ENCODE assay signal across 6 cellular contexts in genomic region chr2:203229674-203230073, GRCh38. TPM values are rescaled to one million over a fixed set of nuclear protein-coding genes. Genes with fewer than 3 reads are reported as not detected.
A peak's percentile ranks its signal among the peaks of the same experiment; 100 is the strongest.
DNase-seq lines count a peak whose midpoint lies in the region; ATAC-seq, FAIRE-seq and TF ChIP-seq lines count a peak whose summit lies in the region.
"Not testable (repeated sequence)": the region's sequence is repeated elsewhere in the genome, so short reads cannot be mapped to it uniquely, and the experiment has no call there.

No MANE protein-coding gene starts in this region.

- peaks cover 13% of the 10 kb centered on the region for H3K9me3 Mint-ChIP-seq in nephron progenitor cell

- H3K9ac ChIP-seq in HepG2 (ENCODE audit: insufficient read depth, low read depth, low read length); trophoblast cell (ENCODE audit: low read length): not testable (repeated sequence)

- not testable (repeated sequence) for H3K9me3 ChIP-seq in HepG2 (ENCODE audit: low read length); trophoblast cell (ENCODE audit: insufficient read depth, low read depth, low read length)

- 4% methylated on average over 2 of the region's 2 CpGs for WGBS in HepG2 (ENCODE audit: low lambda C conversion rate)
- no CpG with 5 or more reads among the region's 2 CpGs for WGBS in trophoblast cell (ENCODE audit: extremely low coverage, insufficient coverage, insufficient read length)

- not testable (repeated sequence) for H4K8ac ChIP-seq in trophoblast cell (ENCODE audit: low read depth, low read length)

- not testable (repeated sequence) for H2BK5ac ChIP-seq in trophoblast cell (ENCODE audit: low read depth, low read length, poor library complexity)

- H3K4me3 ChIP-seq in fibroblast of mammary gland (ENCODE audit: control insufficient read depth, low read depth, low read length); HepG2 (replicated peaks in 1 of 3; ENCODE audit: insufficient read depth in 1 of 3, low read depth in 2 of 3, low read length in 3 of 3); trophoblast cell (ENCODE audit: low read depth, low read length): not testable (repeated sequence)

- TF ChIP-seq CTCF in fibroblast of mammary gland (conservative IDR thresholded peaks at IDR 0.05; ENCODE audit: control insufficient read depth, insufficient read depth, low read depth, low read length); HepG2 (CRISPR knock-in tag; IDR thresholded peaks at IDR 0.05); nephron progenitor cell (IDR thresholded peaks at IDR 0.05): not testable (repeated sequence)

- not testable (repeated sequence) for BruUV-seq in HepG2 (replicated peaks; lab: Mats Ljungman, UMichigan)

- in situ Hi-C loops in HepG2 (cut with HindIII; ENCODE audit: extremely low pct_ligation_motif_present, low pct_unique_long_range_greater_than_20kb), result loop anchor here (10.0 to 25.0 kb wide), 3 partner anchors 225 to 685 kb away; no protein-coding TSS in a partner anchor

- H3K27ac Mint-ChIP-seq in nephron progenitor cell, result peak overlapping the region; percentile 42

- peak; percentile 22; the same call in 1 of the 3 replicates for ATAC-seq in HepG2

- TF ChIP-seq EP300 in HepG2 (IDR thresholded peaks at IDR 0.05; ENCODE audit: low read depth in 2 of 2, low read length in 2 of 2); HepG2 (CRISPR knock-in tag; IDR thresholded peaks at IDR 0.05; ENCODE audit: borderline replicate concordance): not testable (repeated sequence)

- not testable (repeated sequence) for H3K36me3 Mint-ChIP-seq in nephron progenitor cell (ENCODE audit: low read depth)

- H3K27me3 ChIP-seq in HepG2 (ENCODE audit: control insufficient read depth in 1 of 2, insufficient read depth in 2 of 2, low read length in 2 of 2); trophoblast cell (ENCODE audit: insufficient read depth, low read length): not testable (repeated sequence)

- H3K14ac ChIP-seq in trophoblast cell (ENCODE audit: low read length), result not testable (repeated sequence)

- not testable (repeated sequence) for H3K4me3 Mint-ChIP-seq in nephron progenitor cell

- H3K4me1 ChIP-seq in HepG2 (ENCODE audit: insufficient read depth, low read length), result peaks cover 27% of the 10 kb centered on the region
- not testable (repeated sequence) for H3K4me1 ChIP-seq in trophoblast cell (ENCODE audit: control insufficient read depth in 1 of 2, insufficient read depth in 2 of 2, low read length in 2 of 2)

- H4K12ac ChIP-seq in trophoblast cell (ENCODE audit: low read depth, low read length), result not testable (repeated sequence)

- not testable (repeated sequence) for H4K91ac ChIP-seq in trophoblast cell (ENCODE audit: low read depth, low read length)

- DNase-seq in M059J (ENCODE audit: low read depth) (peak; percentile 12), fibroblast of mammary gland (ENCODE audit: low read depth) (peak; percentile 11), iris pigment epithelial cell (ENCODE audit: low read depth) (peak; percentile 17), HepG2 (ENCODE audit: low spot score) (peak; percentile 24), trophoblast cell (peak; percentile 30 to 68)
- not testable (repeated sequence) for DNase-seq in nephron progenitor cell

- not testable (repeated sequence) for TF ChIP-seq POLR2A in HepG2 (IDR thresholded peaks at IDR 0.05; ENCODE audit: insufficient read depth in 1 of 2, low read depth in 2 of 2, low read length in 2 of 2)

- H3K23ac ChIP-seq in trophoblast cell (ENCODE audit: low read length), result not testable (repeated sequence)

- H2BK120ac ChIP-seq in trophoblast cell (ENCODE audit: insufficient read depth, low read length, poor library complexity), result not testable (repeated sequence)

- POLR2A ChIA-PET in HepG2 (lab: Yijun Ruan, JAX), result interaction anchor here (1.3 kb wide), 1 partner anchor 9 kb away, joined by 7 read pairs; the partner anchor contains the start of gene CYP20A1

- not testable (repeated sequence) for H3K79me2 ChIP-seq in HepG2 (ENCODE audit: insufficient read depth, low read length); trophoblast cell (ENCODE audit: control insufficient read depth, insufficient read depth, low read length, poor library complexity)

- not testable (repeated sequence) for H2AFZ ChIP-seq in HepG2 (ENCODE audit: low read length); trophoblast cell (ENCODE audit: insufficient read depth, low read length, poor library complexity)

- H4K20me1 ChIP-seq in HepG2 (ENCODE audit: insufficient read depth, low read length), result not testable (repeated sequence)

- FAIRE-seq in HepG2 (lab: Jason Lieb, UNC), result not testable (repeated sequence)

- not testable (repeated sequence) for TF ChIP-seq RAD21 in HepG2 (CRISPR knock-in tag; IDR thresholded peaks at IDR 0.05)

- intact Hi-C loops in HepG2 (cut with micrococcal nuclease; ENCODE audit: unreplicated experiment), result loop anchor here (5.0 to 10.0 kb wide), 3 partner anchors 165 to 655 kb away; no protein-coding TSS in a partner anchor

- H3K27me3 Mint-ChIP-seq in nephron progenitor cell (ENCODE audit: low read depth, poor library complexity), result not testable (repeated sequence)

- H3K18ac ChIP-seq in trophoblast cell (ENCODE audit: low read length), result not testable (repeated sequence)

- H3K36me3 ChIP-seq in HepG2 (replicated peaks in 1 of 2; ENCODE audit: control insufficient read depth in 1 of 2, insufficient read depth in 2 of 2, low read length in 2 of 2); trophoblast cell (ENCODE audit: control insufficient read depth in 1 of 2, insufficient read depth in 2 of 2, low read length in 2 of 2): not testable (repeated sequence)

- not testable (repeated sequence) for H3K4me1 Mint-ChIP-seq in nephron progenitor cell

- H3K79me1 ChIP-seq in trophoblast cell (ENCODE audit: low read length), result not testable (repeated sequence)

- H3K27ac ChIP-seq in HepG2 (ENCODE audit: extremely low read length, insufficient read depth, low read length); trophoblast cell (ENCODE audit: low read depth, low read length): not testable (repeated sequence)

- H3K4me2 ChIP-seq in HepG2 (ENCODE audit: low read depth, low read length), result peak overlapping the region; percentile 3; the same call in 1 of the 2 replicates
- not testable (repeated sequence) for H3K4me2 ChIP-seq in trophoblast cell (ENCODE audit: low read length)

- not testable (repeated sequence) for H2BK12ac ChIP-seq in trophoblast cell (ENCODE audit: low read length)

- CTCF ChIA-PET in HepG2 (lab: Yijun Ruan, JAX; ENCODE audit: low intra/inter-chr PET ratio, low total read pairs), result not testable (repeated sequence)

- H3K4ac ChIP-seq in trophoblast cell (ENCODE audit: low read depth, low read length), result not testable (repeated sequence)

- not testable (repeated sequence) for H2AK5ac ChIP-seq in trophoblast cell (ENCODE audit: low read length)

TF ChIP-seq in HepG2, 621 proteins besides CTCF, POLR2A, EP300 and RAD21 (continues in another document):
- TF ChIP-seq CEBPB (IDR thresholded peaks at IDR 0.05; ENCODE audit: borderline replicate concordance, low read depth, low read length) (peak; percentile 36; the same call in 1 of the 2 replicates), FOXP1 (CRISPR knock-in tag; IDR thresholded peaks at IDR 0.05) (0 out of 2 replicates have a peak, but pooled peaks have one; percentile 21), TEAD3 (CRISPR knock-in tag; optimal IDR thresholded peaks at IDR 0.05; ENCODE audit: borderline replicate concordance) (peak; percentile 66), HNF4A (CRISPR knock-in tag; IDR thresholded peaks at IDR 0.05) (peak; percentile 29; the same call in 1 of the 2 replicates), SOX5 (CRISPR knock-in tag; IDR thresholded peaks at IDR 0.05; ENCODE audit: borderline replicate concordance) (0 out of 2 replicates have a peak, but pooled peaks have one; percentile 11)
- not testable (repeated sequence) for TF ChIP-seq FOXP1 (IDR thresholded peaks at IDR 0.05)

RNA-seq across cellular contexts. Expression of gene CYP20A1, which starts 9.1 kb away (rescaled TPM):
- 16.9 and 19.9 TPM in 2 replicates for total RNA-seq in M059J (2014; rRNA removed; shearing (Covaris generic))
- total RNA-seq in HepG2 (2016; rRNA removed; fragmentation: Illumina TruSeq; extraction: Trizol), result 32.8 and 35.3 TPM in 2 replicates
- total RNA-seq in HepG2 (2016; cell fraction: cytosol; rRNA removed; fragmentation: Illumina TruSeq; extraction: Trizol; ENCODE audit: low read depth), result 12.6 and 13.4 TPM in 2 replicates
- total RNA-seq in HepG2 (2016; cell fraction: insoluble cytoplasmic fraction; rRNA removed; fragmentation: Illumina TruSeq; extraction: Trizol), result 28.8 and 36.5 TPM in 2 replicates
- 19.8 and 22.5 TPM in 2 replicates for total RNA-seq in HepG2 (2016; cell fraction: membrane; rRNA removed; fragmentation: Illumina TruSeq; extraction: Trizol)
- total RNA-seq in HepG2 (2016; cell fraction: nucleus; rRNA removed; fragmentation: Illumina TruSeq; extraction: Trizol), result 28.0 and 28.3 TPM in 2 replicates
- polyA plus RNA-seq in HepG2 (2011; rRNA removed), result 7.6 and 9.6 TPM in 2 replicates
- 6.6 and 9.6 TPM in 2 replicates for polyA plus RNA-seq in HepG2 (2011; cell fraction: cytosol; rRNA removed)
- 3.7 and 4.4 TPM in 2 replicates for polyA plus RNA-seq in HepG2 (2011; cell fraction: nucleus; rRNA removed)
- polyA plus RNA-seq in HepG2 (2012), result 9.4 and 11.9 TPM in 2 replicates
- polyA plus RNA-seq in HepG2 (2016; cell fraction: cytosol; fragmentation: Illumina TruSeq; extraction: Trizol; ENCODE audit: low read depth), result 11.9 and 13.6 TPM in 2 replicates
- 17.9 and 18.6 TPM in 2 replicates for polyA plus RNA-seq in HepG2 (2016; cell fraction: insoluble cytoplasmic fraction; fragmentation: Illumina TruSeq; extraction: Trizol; ENCODE audit: low read depth)
- polyA plus RNA-seq in HepG2 (2016; cell fraction: membrane; fragmentation: Illumina TruSeq; extraction: Trizol; ENCODE audit: low read depth), result 14.9 and 16.7 TPM in 2 replicates
- polyA plus RNA-seq in HepG2 (2016; cell fraction: nucleus; fragmentation: Illumina TruSeq; extraction: Trizol; ENCODE audit: insufficient read depth, low read depth), result 20.4 and 20.5 TPM in 2 replicates
- 4.8 and 6.6 TPM in 2 replicates for polyA minus RNA-seq in HepG2 (2011; rRNA and poly(A)+ RNA removed; ENCODE audit: low replicate concordance)
- 15.3 and 18.0 TPM in 2 replicates for polyA minus RNA-seq in HepG2 (2011; cell fraction: cytosol; rRNA and poly(A)+ RNA removed)
- 20.6 TPM in 2 replicates for polyA minus RNA-seq in HepG2 (2011; cell fraction: nucleus; rRNA and poly(A)+ RNA removed)
- polyA plus RNA-seq in trophoblast cell (2013), result 7.8 TPM in 2 replicates
